ENCODE assay signal across 14 cellular contexts in the genomic region with DNA sequence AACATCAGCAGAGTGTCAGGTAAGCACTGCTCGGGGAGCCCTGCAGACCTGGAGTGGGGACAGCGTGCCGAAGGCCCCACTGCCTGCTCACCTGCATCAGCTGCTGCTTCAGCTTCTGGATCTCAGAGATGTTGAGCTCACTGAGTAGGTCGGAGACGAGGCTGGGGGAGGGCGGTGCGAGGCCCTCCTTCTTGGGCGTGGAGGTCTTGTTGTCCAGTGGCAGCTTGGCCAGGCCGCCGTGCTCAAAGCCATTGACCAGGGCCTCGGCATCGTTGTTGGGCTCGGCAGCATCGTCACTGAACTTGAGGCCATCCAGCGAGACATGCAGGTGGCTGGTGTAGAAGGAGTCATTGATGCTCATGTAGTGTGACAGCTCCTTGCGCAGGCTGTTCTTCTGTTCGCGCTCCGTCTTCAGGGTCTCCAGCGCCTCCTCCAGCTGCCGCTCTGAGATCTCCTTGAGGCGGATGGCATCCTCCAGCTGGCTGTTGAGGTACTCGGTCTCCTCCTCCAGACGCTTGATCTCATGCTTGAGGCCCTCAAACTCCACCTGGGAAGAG.
"Had no signal": no experiment of that assay in that cellular context is flagged by ENCODE, and none has a peak within 500 bp of the region (broad histone marks: within the 10 kb centered on the region; RNA-seq: fewer than 3 reads in every experiment).

No MANE protein-coding gene starts in this region.

- H3K4me3 ChIP-seq: esophagus muscularis mucosa, skin epidermis, tibial nerve had no signal

- H3K27ac ChIP-seq: brain microvascular endothelial cell, esophagus muscularis mucosa, parathyroid adenoma, tibial nerve had no signal

- H3K9me2 ChIP-seq: SK-N-SH had no signal

- H3K9me3 ChIP-seq: esophagus muscularis mucosa, SK-N-SH, tibial nerve had no signal

- H3K4me1 ChIP-seq: parathyroid adenoma had no signal

- H3K4me1 Mint-ChIP-seq: activated naive CD4-positive, alpha-beta T cell treated with anti-CD3 and anti-CD28 coated beads, Interleukin-2, amount 50 U/mL, for 24 hours; WTC11 had no signal

- H3K79me2 ChIP-seq: parathyroid adenoma had no signal

- H2AFZ ChIP-seq: parathyroid adenoma had no signal

- H3K27me3 ChIP-seq: brain microvascular endothelial cell, esophagus muscularis mucosa, tibial nerve had no signal

- H3K4me3 Mint-ChIP-seq: activated CD4-positive, alpha-beta T cell treated with anti-CD3 and anti-CD28 coated beads, Interleukin-2, amount 10 ng/mL, durations not matched to agents 24 days and 14 days; activated naive CD4-positive, alpha-beta T cell treated with anti-CD3 and anti-CD28 coated beads, Interleukin-2, amount 50 U/mL, for 24 hours; dendritic cell treated with granulocyte-macrophage colony-stimulating factor and Interleukin-4, amounts not matched to agents 40 ng/mL and 50 ng/mL, for 4 days; WTC11 had no signal

- H3K9me3 Mint-ChIP-seq: activated CD4-positive, alpha-beta T cell treated with anti-CD3 and anti-CD28 coated beads, Interleukin-2, amount 10 ng/mL, durations not matched to agents 24 days and 14 days; activated naive CD4-positive, alpha-beta T cell treated with anti-CD3 and anti-CD28 coated beads, Interleukin-2, amount 50 U/mL, for 24 hours; dendritic cell treated with granulocyte-macrophage colony-stimulating factor and Interleukin-4, amounts not matched to agents 40 ng/mL and 50 ng/mL, for 4 days; WTC11 had no signal

- H3K27ac Mint-ChIP-seq: activated CD4-positive, alpha-beta T cell treated with anti-CD3 and anti-CD28 coated beads, Interleukin-2, amount 10 ng/mL, durations not matched to agents 24 days and 14 days; activated naive CD4-positive, alpha-beta T cell treated with anti-CD3 and anti-CD28 coated beads, Interleukin-2, amount 50 U/mL, for 24 hours; dendritic cell treated with granulocyte-macrophage colony-stimulating factor and Interleukin-4, amounts not matched to agents 40 ng/mL and 50 ng/mL, for 4 days; WTC11 had no signal

- H3K9ac ChIP-seq: parathyroid adenoma, SK-N-SH had no signal

- H3K4me2 ChIP-seq: SK-N-SH had no signal

- ATAC-seq: left cardiac atrium, WTC11 had no signal

- DNase-seq: activated CD4-positive, alpha-beta T cell treated with anti-CD3 and anti-CD28 coated beads, Interleukin-2, amount 10 ng/mL, durations not matched to agents 24 days and 14 days; activated effector memory CD4-positive, alpha-beta T cell treated with Interleukin-2 at 50 U/mL for 16 hours; brain microvascular endothelial cell; glutamatergic neuron; left cardiac atrium; SK-N-SH; stimulated activated CD4-positive, alpha-beta T cell treated with anti-CD3 and anti-CD28 coated beads, Interleukin-4, amount 100 ng/mL, for 4 hours had no signal

- H3K27me3 Mint-ChIP-seq: activated CD4-positive, alpha-beta T cell treated with anti-CD3 and anti-CD28 coated beads, Interleukin-2, amount 10 ng/mL, durations not matched to agents 24 days and 14 days; activated naive CD4-positive, alpha-beta T cell treated with anti-CD3 and anti-CD28 coated beads, Interleukin-2, amount 50 U/mL, for 24 hours; dendritic cell treated with granulocyte-macrophage colony-stimulating factor and Interleukin-4, amounts not matched to agents 40 ng/mL and 50 ng/mL, for 4 days had no signal
